Comparison of ENCODE assay signal across 1 cellular context in the genomic region with DNA sequence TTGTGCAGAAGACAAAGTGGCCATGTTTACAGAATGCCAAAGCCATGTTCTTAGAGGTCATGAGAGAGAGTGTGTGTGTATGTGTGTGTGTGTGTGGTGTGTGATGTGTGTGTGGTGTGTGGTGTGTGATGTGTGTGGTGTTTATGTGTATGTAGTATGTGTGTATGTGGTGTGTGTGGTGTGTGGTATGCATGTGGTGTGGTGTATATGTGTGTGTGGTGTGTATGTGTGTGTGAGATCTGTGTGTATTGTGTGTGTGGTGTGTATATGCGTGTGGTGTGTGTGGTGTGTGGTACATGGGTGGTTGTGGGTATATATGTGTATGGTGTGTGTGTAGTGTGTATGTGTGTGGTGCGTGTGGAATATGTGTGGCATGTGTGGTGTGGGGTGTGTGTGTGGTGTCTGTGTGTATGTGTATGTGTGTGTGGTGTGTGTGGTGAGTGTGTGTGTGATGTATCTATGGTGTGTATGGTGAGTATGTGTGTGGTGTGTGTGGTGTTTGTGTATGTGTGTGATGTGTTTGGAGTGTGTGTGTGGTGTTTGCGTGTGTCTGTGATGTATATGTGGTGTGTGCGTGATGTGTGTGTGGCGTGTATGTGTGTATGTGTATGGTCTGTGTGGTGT.
TF ChIP-seq lines count a peak whose summit lies in the region.

No MANE protein-coding gene starts in this region.

TF ChIP-seq in HEK293, 187 proteins besides CTCF, POLR2A, EP300 and RAD21 (continued from another document and continues in another):
- TF ChIP-seq, protein P1, sequence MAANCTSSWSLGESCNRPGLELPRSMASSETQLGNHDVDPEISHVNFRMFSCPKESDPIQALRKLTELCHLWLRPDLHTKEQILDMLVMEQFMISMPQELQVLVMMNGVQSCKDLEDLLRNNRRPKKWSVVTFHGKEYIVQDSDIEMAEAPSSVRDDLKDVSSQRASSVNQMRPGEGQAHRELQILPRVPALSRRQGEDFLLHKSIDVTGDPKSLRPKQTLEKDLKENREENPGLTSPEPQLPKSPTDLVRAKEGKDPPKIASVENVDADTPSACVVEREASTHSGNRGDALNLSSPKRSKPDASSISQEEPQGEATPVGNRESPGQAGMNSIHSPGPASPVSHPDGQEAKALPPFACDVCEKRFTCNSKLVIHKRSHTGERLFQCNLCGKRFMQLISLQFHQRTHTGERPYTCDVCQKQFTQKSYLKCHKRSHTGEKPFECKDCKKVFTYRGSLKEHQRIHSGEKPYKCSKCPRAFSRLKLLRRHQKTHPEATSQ (tag by site-specific recombination; IDR thresholded peaks at IDR 0.05): peak; percentile 13; the same call in 1 of the 2 replicates
- 0 out of 2 replicates have a peak, but pooled peaks have one; percentile 61 for TF ChIP-seq ZNF571 (tag by site-specific recombination; IDR thresholded peaks at IDR 0.05)
- no peak for TF ChIP-seq ZNF596 (tag by site-specific recombination; IDR thresholded peaks at IDR 0.05)
- no peak for TF ChIP-seq ZNF239 (tag by site-specific recombination; IDR thresholded peaks at IDR 0.05)
- no peak for TF ChIP-seq ZNF112 (tag by site-specific recombination; IDR thresholded peaks at IDR 0.05)
- no peak for TF ChIP-seq ZNF211 (tag by site-specific recombination; IDR thresholded peaks at IDR 0.05; ENCODE audit: low read depth)
- no peak for TF ChIP-seq ZNF132 (tag by site-specific recombination; IDR thresholded peaks at IDR 0.05; ENCODE audit: borderline replicate concordance)
- TF ChIP-seq, protein P2, sequence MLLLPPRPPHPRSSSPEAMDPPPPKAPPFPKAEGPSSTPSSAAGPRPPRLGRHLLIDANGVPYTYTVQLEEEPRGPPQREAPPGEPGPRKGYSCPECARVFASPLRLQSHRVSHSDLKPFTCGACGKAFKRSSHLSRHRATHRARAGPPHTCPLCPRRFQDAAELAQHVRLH (tag by site-specific recombination; IDR thresholded peaks at IDR 0.05): no peak
- no peak for TF ChIP-seq GLI4 (tag by site-specific recombination; IDR thresholded peaks at IDR 0.05)
- TF ChIP-seq ZNF791 (tag by site-specific recombination; IDR thresholded peaks at IDR 0.05): 0 out of 2 replicates have a peak, but pooled peaks have one; percentile 8
- TF ChIP-seq, protein P3, sequence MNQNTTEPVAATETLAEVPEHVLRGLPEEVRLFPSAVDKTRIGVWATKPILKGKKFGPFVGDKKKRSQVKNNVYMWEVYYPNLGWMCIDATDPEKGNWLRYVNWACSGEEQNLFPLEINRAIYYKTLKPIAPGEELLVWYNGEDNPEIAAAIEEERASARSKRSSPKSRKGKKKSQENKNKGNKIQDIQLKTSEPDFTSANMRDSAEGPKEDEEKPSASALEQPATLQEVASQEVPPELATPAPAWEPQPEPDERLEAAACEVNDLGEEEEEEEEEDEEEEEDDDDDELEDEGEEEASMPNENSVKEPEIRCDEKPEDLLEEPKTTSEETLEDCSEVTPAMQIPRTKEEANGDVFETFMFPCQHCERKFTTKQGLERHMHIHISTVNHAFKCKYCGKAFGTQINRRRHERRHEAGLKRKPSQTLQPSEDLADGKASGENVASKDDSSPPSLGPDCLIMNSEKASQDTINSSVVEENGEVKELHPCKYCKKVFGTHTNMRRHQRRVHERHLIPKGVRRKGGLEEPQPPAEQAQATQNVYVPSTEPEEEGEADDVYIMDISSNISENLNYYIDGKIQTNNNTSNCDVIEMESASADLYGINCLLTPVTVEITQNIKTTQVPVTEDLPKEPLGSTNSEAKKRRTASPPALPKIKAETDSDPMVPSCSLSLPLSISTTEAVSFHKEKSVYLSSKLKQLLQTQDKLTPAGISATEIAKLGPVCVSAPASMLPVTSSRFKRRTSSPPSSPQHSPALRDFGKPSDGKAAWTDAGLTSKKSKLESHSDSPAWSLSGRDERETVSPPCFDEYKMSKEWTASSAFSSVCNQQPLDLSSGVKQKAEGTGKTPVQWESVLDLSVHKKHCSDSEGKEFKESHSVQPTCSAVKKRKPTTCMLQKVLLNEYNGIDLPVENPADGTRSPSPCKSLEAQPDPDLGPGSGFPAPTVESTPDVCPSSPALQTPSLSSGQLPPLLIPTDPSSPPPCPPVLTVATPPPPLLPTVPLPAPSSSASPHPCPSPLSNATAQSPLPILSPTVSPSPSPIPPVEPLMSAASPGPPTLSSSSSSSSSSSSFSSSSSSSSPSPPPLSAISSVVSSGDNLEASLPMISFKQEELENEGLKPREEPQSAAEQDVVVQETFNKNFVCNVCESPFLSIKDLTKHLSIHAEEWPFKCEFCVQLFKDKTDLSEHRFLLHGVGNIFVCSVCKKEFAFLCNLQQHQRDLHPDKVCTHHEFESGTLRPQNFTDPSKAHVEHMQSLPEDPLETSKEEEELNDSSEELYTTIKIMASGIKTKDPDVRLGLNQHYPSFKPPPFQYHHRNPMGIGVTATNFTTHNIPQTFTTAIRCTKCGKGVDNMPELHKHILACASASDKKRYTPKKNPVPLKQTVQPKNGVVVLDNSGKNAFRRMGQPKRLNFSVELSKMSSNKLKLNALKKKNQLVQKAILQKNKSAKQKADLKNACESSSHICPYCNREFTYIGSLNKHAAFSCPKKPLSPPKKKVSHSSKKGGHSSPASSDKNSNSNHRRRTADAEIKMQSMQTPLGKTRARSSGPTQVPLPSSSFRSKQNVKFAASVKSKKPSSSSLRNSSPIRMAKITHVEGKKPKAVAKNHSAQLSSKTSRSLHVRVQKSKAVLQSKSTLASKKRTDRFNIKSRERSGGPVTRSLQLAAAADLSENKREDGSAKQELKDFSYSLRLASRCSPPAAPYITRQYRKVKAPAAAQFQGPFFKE (tag by site-specific recombination; IDR thresholded peaks at IDR 0.05; ENCODE audit: borderline replicate concordance): no peak
- TF ChIP-seq, protein P4, sequence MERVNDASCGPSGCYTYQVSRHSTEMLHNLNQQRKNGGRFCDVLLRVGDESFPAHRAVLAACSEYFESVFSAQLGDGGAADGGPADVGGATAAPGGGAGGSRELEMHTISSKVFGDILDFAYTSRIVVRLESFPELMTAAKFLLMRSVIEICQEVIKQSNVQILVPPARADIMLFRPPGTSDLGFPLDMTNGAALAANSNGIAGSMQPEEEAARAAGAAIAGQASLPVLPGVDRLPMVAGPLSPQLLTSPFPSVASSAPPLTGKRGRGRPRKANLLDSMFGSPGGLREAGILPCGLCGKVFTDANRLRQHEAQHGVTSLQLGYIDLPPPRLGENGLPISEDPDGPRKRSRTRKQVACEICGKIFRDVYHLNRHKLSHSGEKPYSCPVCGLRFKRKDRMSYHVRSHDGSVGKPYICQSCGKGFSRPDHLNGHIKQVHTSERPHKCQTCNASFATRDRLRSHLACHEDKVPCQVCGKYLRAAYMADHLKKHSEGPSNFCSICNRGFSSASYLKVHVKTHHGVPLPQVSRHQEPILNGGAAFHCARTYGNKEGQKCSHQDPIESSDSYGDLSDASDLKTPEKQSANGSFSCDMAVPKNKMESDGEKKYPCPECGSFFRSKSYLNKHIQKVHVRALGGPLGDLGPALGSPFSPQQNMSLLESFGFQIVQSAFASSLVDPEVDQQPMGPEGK (tag by site-specific recombination; IDR thresholded peaks at IDR 0.05): no peak
- TF ChIP-seq ZBTB21 (tag by site-specific recombination; IDR thresholded peaks at IDR 0.05): no peak
- peak; percentile 56; the same call in 1 of the 2 replicates for TF ChIP-seq ZNF169 (tag by site-specific recombination; IDR thresholded peaks at IDR 0.05)
- TF ChIP-seq, protein P5, sequence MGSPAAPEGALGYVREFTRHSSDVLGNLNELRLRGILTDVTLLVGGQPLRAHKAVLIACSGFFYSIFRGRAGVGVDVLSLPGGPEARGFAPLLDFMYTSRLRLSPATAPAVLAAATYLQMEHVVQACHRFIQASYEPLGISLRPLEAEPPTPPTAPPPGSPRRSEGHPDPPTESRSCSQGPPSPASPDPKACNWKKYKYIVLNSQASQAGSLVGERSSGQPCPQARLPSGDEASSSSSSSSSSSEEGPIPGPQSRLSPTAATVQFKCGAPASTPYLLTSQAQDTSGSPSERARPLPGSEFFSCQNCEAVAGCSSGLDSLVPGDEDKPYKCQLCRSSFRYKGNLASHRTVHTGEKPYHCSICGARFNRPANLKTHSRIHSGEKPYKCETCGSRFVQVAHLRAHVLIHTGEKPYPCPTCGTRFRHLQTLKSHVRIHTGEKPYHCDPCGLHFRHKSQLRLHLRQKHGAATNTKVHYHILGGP (tag by site-specific recombination; IDR thresholded peaks at IDR 0.05): no peak
- no peak for TF ChIP-seq ZNF555 (tag by site-specific recombination; conservative IDR thresholded peaks at IDR 0.05)
- TF ChIP-seq ZNF610 (tag by site-specific recombination; IDR thresholded peaks at IDR 0.05; ENCODE audit: borderline replicate concordance): no peak
- no peak for TF ChIP-seq ZNF660 (tag by site-specific recombination; IDR thresholded peaks at IDR 0.05)
- TF ChIP-seq ZNF311 (tag by site-specific recombination; IDR thresholded peaks at IDR 0.05; ENCODE audit: borderline replicate concordance): peak; percentile 80; the same call in 1 of the 2 replicates
- no peak for TF ChIP-seq ZNF221 (tag by site-specific recombination; IDR thresholded peaks at IDR 0.05; ENCODE audit: borderline replicate concordance)
- TF ChIP-seq ZXDB (tag by site-specific recombination; IDR thresholded peaks at IDR 0.05): no peak
- no peak for TF ChIP-seq ZFP69B (tag by site-specific recombination; IDR thresholded peaks at IDR 0.05)
- TF ChIP-seq, protein P6, sequence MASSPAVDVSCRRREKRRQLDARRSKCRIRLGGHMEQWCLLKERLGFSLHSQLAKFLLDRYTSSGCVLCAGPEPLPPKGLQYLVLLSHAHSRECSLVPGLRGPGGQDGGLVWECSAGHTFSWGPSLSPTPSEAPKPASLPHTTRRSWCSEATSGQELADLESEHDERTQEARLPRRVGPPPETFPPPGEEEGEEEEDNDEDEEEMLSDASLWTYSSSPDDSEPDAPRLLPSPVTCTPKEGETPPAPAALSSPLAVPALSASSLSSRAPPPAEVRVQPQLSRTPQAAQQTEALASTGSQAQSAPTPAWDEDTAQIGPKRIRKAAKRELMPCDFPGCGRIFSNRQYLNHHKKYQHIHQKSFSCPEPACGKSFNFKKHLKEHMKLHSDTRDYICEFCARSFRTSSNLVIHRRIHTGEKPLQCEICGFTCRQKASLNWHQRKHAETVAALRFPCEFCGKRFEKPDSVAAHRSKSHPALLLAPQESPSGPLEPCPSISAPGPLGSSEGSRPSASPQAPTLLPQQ (tag by site-specific recombination; IDR thresholded peaks at IDR 0.05): no peak
- TF ChIP-seq, protein P7, sequence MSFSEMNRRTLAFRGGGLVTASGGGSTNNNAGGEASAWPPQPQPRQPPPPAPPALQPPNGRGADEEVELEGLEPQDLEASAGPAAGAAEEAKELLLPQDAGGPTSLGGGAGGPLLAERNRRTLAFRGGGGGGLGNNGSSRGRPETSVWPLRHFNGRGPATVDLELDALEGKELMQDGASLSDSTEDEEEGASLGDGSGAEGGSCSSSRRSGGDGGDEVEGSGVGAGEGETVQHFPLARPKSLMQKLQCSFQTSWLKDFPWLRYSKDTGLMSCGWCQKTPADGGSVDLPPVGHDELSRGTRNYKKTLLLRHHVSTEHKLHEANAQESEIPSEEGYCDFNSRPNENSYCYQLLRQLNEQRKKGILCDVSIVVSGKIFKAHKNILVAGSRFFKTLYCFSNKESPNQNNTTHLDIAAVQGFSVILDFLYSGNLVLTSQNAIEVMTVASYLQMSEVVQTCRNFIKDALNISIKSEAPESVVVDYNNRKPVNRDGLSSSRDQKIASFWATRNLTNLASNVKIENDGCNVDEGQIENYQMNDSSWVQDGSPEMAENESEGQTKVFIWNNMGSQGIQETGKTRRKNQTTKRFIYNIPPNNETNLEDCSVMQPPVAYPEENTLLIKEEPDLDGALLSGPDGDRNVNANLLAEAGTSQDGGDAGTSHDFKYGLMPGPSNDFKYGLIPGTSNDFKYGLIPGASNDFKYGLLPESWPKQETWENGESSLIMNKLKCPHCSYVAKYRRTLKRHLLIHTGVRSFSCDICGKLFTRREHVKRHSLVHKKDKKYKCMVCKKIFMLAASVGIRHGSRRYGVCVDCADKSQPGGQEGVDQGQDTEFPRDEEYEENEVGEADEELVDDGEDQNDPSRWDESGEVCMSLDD (tag by site-specific recombination; IDR thresholded peaks at IDR 0.05): no peak
- TF ChIP-seq ZNF174 (tag by site-specific recombination; IDR thresholded peaks at IDR 0.05): no peak
- TF ChIP-seq, protein P8, sequence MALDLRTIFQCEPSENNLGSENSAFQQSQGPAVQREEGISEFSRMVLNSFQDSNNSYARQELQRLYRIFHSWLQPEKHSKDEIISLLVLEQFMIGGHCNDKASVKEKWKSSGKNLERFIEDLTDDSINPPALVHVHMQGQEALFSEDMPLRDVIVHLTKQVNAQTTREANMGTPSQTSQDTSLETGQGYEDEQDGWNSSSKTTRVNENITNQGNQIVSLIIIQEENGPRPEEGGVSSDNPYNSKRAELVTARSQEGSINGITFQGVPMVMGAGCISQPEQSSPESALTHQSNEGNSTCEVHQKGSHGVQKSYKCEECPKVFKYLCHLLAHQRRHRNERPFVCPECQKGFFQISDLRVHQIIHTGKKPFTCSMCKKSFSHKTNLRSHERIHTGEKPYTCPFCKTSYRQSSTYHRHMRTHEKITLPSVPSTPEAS (tag by site-specific recombination; IDR thresholded peaks at IDR 0.05): peak; percentile 30; the same call in 1 of the 2 replicates
- no peak for TF ChIP-seq ZEB2 (tag by site-specific recombination; IDR thresholded peaks at IDR 0.05)
- TF ChIP-seq ZNF48 (tag by site-specific recombination; IDR thresholded peaks at IDR 0.05): no peak
- no peak for TF ChIP-seq TCF7L2 (IDR thresholded peaks at IDR 0.05; ENCODE audit: borderline replicate concordance, low read depth, low read length)
- TF ChIP-seq ZNF16 (tag by site-specific recombination; IDR thresholded peaks at IDR 0.05; ENCODE audit: low read depth): no peak
- no peak for TF ChIP-seq ZNF629 (tag by site-specific recombination; IDR thresholded peaks at IDR 0.05)
- TF ChIP-seq ZNF501 (tag by site-specific recombination; IDR thresholded peaks at IDR 0.05): no peak
- TF ChIP-seq HOXD13 (CRISPR knock-in tag; IDR thresholded peaks at IDR 0.05; ENCODE audit: borderline replicate concordance): no peak
- no peak for TF ChIP-seq ZNF354C (tag by site-specific recombination; IDR thresholded peaks at IDR 0.05; ENCODE audit: borderline replicate concordance, low read depth)
- TF ChIP-seq ZNF19 (tag by site-specific recombination; IDR thresholded peaks at IDR 0.05; ENCODE audit: low read depth): no peak
- TF ChIP-seq, protein P9, sequence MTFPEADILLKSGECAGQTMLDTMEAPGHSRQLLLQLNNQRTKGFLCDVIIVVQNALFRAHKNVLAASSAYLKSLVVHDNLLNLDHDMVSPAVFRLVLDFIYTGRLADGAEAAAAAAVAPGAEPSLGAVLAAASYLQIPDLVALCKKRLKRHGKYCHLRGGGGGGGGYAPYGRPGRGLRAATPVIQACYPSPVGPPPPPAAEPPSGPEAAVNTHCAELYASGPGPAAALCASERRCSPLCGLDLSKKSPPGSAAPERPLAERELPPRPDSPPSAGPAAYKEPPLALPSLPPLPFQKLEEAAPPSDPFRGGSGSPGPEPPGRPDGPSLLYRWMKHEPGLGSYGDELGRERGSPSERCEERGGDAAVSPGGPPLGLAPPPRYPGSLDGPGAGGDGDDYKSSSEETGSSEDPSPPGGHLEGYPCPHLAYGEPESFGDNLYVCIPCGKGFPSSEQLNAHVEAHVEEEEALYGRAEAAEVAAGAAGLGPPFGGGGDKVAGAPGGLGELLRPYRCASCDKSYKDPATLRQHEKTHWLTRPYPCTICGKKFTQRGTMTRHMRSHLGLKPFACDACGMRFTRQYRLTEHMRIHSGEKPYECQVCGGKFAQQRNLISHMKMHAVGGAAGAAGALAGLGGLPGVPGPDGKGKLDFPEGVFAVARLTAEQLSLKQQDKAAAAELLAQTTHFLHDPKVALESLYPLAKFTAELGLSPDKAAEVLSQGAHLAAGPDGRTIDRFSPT (tag by site-specific recombination; IDR thresholded peaks at IDR 0.05): no peak
- TF ChIP-seq ZNF404 (tag by site-specific recombination; IDR thresholded peaks at IDR 0.05): no peak
- no peak for TF ChIP-seq ZNF626 (tag by site-specific recombination; IDR thresholded peaks at IDR 0.05)
- TF ChIP-seq ZNF266 (tag by site-specific recombination; IDR thresholded peaks at IDR 0.05; ENCODE audit: low read depth): no peak
